In the genomic region with DNA sequence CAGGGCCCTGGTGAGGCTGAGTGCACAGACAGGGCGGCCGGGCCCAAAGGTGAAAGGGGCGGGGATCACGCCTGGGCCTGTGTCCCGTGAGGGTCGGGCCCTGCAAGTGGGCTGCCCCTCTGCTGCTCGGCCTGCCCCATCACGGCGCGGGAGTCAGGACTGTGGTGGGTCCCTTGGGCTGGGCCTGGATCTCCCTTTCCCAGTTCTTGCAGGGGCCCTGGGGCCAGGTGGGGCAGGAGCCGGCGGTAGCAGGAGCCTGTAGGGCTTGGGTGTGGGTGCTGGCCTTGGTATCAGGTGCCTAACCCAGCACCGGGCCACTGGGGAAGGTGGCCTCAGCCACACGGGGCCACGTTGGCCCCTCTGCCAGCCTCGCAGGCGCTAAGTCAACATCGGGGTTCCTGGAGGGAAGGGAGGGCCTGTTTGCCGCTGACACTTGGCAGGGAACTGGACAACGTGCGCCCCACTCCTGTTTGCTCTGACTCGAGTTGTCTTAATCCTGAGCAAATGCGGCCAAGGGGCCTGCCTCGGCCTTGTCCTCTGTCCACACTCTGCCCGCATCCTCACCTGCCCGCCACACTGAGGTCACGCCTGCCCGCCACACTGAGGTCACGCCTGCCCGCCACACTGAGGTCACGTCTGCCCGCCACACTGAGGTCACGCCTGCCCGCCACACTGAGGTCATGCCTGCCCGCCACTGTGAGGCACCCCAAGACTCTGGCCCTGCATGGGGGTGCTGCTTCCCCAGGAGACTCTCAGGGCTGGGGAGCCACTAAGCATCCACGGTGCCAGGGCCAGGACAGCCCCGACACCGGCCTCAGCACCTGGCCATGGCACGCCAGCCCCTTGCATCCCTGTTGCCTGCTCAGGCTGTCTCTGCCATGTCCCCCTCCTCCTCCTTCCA, we compare ENCODE assay signal across 29 cellular contexts. TPM values are rescaled to one million over a fixed set of nuclear protein-coding genes. Genes with fewer than 3 reads are reported as not detected.
DNase-seq lines count a peak whose midpoint lies in the region; ATAC-seq, FAIRE-seq and TF ChIP-seq lines count a peak whose summit lies in the region.
"Had no signal": no experiment of that assay in that cellular context is flagged by ENCODE, and none has a peak within 500 bp of the region (broad histone marks: within the 10 kb centered on the region; RNA-seq: fewer than 3 reads in every experiment).

No MANE protein-coding gene starts in this region.

- H3K27me3 ChIP-seq in RWPE2 (ENCODE audit: insufficient read depth, poor library complexity, severe bottlenecking) (no peaks in the 10 kb centered on the region), psoas muscle (ENCODE audit: insufficient read depth in 3 of 3, low read length in 2 of 3) (peaks cover 0 to 10% (median 7%) of the 10 kb centered on the region in 3 donors)
- H3K27me3 ChIP-seq: BE2C had no signal

- WGBS in psoas muscle, 3 donors, result 89 to 91% (median 90%) methylated on average over 28 to 39 of the region's 39 CpGs

- no peak overlapping the region for H3K27ac ChIP-seq in RWPE2 (ENCODE audit: poor library complexity, severe bottlenecking)
- H3K27ac ChIP-seq in psoas muscle, result no peak overlapping the region
- H3K27ac ChIP-seq: KMS-11, parathyroid adenoma had no signal

- no peak overlapping the region for H3K4me3 ChIP-seq in RWPE2 (ENCODE audit: severe bottlenecking)
- no peak overlapping the region for H3K4me3 ChIP-seq in psoas muscle

- TF ChIP-seq CTCF in RWPE2 (IDR thresholded peaks at IDR 0.05; ENCODE audit: poor library complexity, severe bottlenecking), result no peak
- no peak for TF ChIP-seq CTCF in psoas muscle (IDR thresholded peaks at IDR 0.05)

- peak; percentile 22 for DNase-seq in activated CD4-positive, CD25-positive, alpha-beta regulatory T cell treated with anti-CD3 and anti-CD28 coated beads, Interleukin-2, amount 50 U/mL, for 72 hours
- no peak for DNase-seq in activated CD4-positive, CD25-positive, alpha-beta regulatory T cell (lab: John Stamatoyannopoulos, UW)
- peak; percentile 59 for DNase-seq in RWPE2 (ENCODE audit: low spot score)
- peak; percentile 41 for DNase-seq in left lobe of liver (ENCODE audit: low spot score)
- peak; percentile 13 to 35 for DNase-seq in psoas muscle
- no peak for DNase-seq in GM19239 (ENCODE audit: insufficient read length, low spot score)
- no peak for DNase-seq in NCI-H345 (lab: John Stamatoyannopoulos, UW)
- no peak for DNase-seq in AG20443 (ENCODE audit: low spot score)
- DNase-seq: activated CD8-positive, alpha-beta T cell treated with anti-CD3 and anti-CD28 coated beads for 36 hours; activated T-cell treated with anti-CD3 and anti-CD28 coated beads, Interleukin-2, amount 50 U/mL, for 24 hours; BE2C; DND-41; immature natural killer cell; mammary epithelial cell; NCI-H187 treated with DMSO at 0.1 percent for 48 hours; NCI-H2227 treated with DMSO at 0.1 percent for 48 hours; OCI-M1; small intestine; stimulated activated CD4-positive, alpha-beta T cell treated with anti-CD3 and anti-CD28 coated beads, Interleukin-4, amount 100 ng/mL, for 1 hour had no signal

- intact Hi-C loops in psoas muscle (cut with DNase I), result loop anchor here in 1 of 2 donors (10.0 kb wide), 2 partner anchors 176 to 366 kb away; partner anchors contain the start of genes BRSK2 and DUSP8

- H3K36me3 ChIP-seq in RWPE2 (ENCODE audit: low read depth), result no peaks in the 10 kb centered on the region
- H3K36me3 ChIP-seq in psoas muscle (ENCODE audit: insufficient read depth in 1 of 2, low read depth in 1 of 2), result no peaks in the 10 kb centered on the region
- H3K36me3 ChIP-seq: BE2C had no signal

- ATAC-seq in RWPE2 (ENCODE audit: low read depth) (no peak), left lobe of liver (no peak), psoas muscle (no peak)
- ATAC-seq: activated CD8-positive, alpha-beta T cell treated with anti-CD3 and anti-CD28 coated beads for 36 hours had no signal

- FAIRE-seq in GM19239 (lab: Jason Lieb, UNC), result no peak
- FAIRE-seq: bronchial epithelial cell, H54, small intestine, urothelium cell line had no signal

- H3K9me3 ChIP-seq in RWPE2 (ENCODE audit: severe bottlenecking) (peaks cover 2% of the 10 kb centered on the region), psoas muscle (peaks cover 23% of the 10 kb centered on the region)
- H3K9me3 ChIP-seq: BE2C had no signal

- no peaks in the 10 kb centered on the region for H3K4me1 ChIP-seq in RWPE2 (ENCODE audit: insufficient read depth, poor library complexity, severe bottlenecking)
- no peaks in the 10 kb centered on the region for H3K4me1 ChIP-seq in psoas muscle
- H3K4me1 ChIP-seq: BE2C, Caco-2, parathyroid adenoma had no signal

RNA-seq across cellular contexts. Expression of gene MUC5B, which starts 14.3 kb away (rescaled TPM):
- total RNA-seq in left lobe of liver, result 4.1 TPM
- total RNA-seq in psoas muscle, result under 1 TPM in 3 of 4 donors, not detected in 1; 0.02 to 0.41 (median 0.20) TPM
- under 1 TPM in 1 of 3 donors, not detected in 2; under 0.01 TPM for polyA plus RNA-seq in psoas muscle
- total RNA-seq: A172; activated CD8-positive, alpha-beta T cell treated with anti-CD3 and anti-CD28 coated beads for 36 hours; bronchial epithelial cell; Caco-2; dermis microvascular lymphatic vessel endothelial cell; T-helper 2 cell treated with Interferon-gamma antibody and Interleukin-4, amounts not matched to agents 100 ng/mL and 5 ng/mL, for 36 hours had no signal
- polyA plus RNA-seq: immature natural killer cell, mammary epithelial cell had no signal

RNA-seq across cellular contexts. Expression of gene MUC5AC, which starts 50.9 kb away (rescaled TPM):
- total RNA-seq in left lobe of liver, result 0.03 TPM
- total RNA-seq in psoas muscle, result under 1 TPM in 1 of 4 donors, not detected in 3; 0.02 TPM
- polyA plus RNA-seq in psoas muscle, result not detected
- total RNA-seq: A172; activated CD8-positive, alpha-beta T cell treated with anti-CD3 and anti-CD28 coated beads for 36 hours; dermis microvascular lymphatic vessel endothelial cell; mammary epithelial cell; SK-MEL-5; T-helper 2 cell treated with Interferon-gamma antibody and Interleukin-4, amounts not matched to agents 100 ng/mL and 5 ng/mL, for 36 hours had no signal
- polyA plus RNA-seq: immature natural killer cell had no signal

Comparison
In these comparisons a context has a peak if more than half of its experiments do, and no peak if none do; other contexts are left out.
1. DNase-seq: peak in activated CD4-positive, CD25-positive, alpha-beta regulatory T cell treated with anti-CD3 and anti-CD28 coated beads, Interleukin-2, amount 50 U/mL, for 72 hours (single experiment), RWPE2 (single experiment), left lobe of liver (single experiment) and psoas muscle (2 of 2); none in activated CD4-positive, CD25-positive, alpha-beta regulatory T cell (0 of 4), GM19239 (single experiment), NCI-H345 (single experiment) and AG20443 (single experiment).